In genomic region chr6:95408111-95408510, GRCh38 we compare ENCODE assay signal across 1 cellular context.
TF ChIP-seq lines count a peak whose summit lies in the region.

No MANE protein-coding gene starts in this region.

TF ChIP-seq in GM23338, 12 proteins besides CTCF, POLR2A, EP300 and RAD21 (continued from another document):
- TF ChIP-seq ZNF462 (CRISPR knock-in tag; IDR thresholded peaks at IDR 0.05): no peak
- TF ChIP-seq EZH2 (IDR thresholded peaks at IDR 0.05; ENCODE audit: low read depth, unreplicated experiment): no peak
- no peak for TF ChIP-seq STAT1 (IDR thresholded peaks at IDR 0.05; ENCODE audit: unreplicated experiment)
- no peak for TF ChIP-seq EZH2phosphoT487 (IDR thresholded peaks at IDR 0.05; ENCODE audit: unreplicated experiment)
- TF ChIP-seq CREB1 (CRISPR knock-in tag; IDR thresholded peaks at IDR 0.05; ENCODE audit: low read depth): no peak
- no peak for TF ChIP-seq ZNF114 (CRISPR knock-in tag; IDR thresholded peaks at IDR 0.05)
- TF ChIP-seq, protein P1, sequence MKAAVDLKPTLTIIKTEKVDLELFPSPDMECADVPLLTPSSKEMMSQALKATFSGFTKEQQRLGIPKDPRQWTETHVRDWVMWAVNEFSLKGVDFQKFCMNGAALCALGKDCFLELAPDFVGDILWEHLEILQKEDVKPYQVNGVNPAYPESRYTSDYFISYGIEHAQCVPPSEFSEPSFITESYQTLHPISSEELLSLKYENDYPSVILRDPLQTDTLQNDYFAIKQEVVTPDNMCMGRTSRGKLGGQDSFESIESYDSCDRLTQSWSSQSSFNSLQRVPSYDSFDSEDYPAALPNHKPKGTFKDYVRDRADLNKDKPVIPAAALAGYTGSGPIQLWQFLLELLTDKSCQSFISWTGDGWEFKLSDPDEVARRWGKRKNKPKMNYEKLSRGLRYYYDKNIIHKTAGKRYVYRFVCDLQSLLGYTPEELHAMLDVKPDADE (IDR thresholded peaks at IDR 0.05): no peak
- TF ChIP-seq REST (IDR thresholded peaks at IDR 0.05; ENCODE audit: unreplicated experiment): no peak
- no peak for TF ChIP-seq POLR2AphosphoS5 (IDR thresholded peaks at IDR 0.05; ENCODE audit: low read depth)
- TF ChIP-seq ZNF331 (CRISPR knock-in tag; IDR thresholded peaks at IDR 0.05; ENCODE audit: low read depth): no peak
